ENCODE assay signal across 8 cellular contexts in the genomic region with DNA sequence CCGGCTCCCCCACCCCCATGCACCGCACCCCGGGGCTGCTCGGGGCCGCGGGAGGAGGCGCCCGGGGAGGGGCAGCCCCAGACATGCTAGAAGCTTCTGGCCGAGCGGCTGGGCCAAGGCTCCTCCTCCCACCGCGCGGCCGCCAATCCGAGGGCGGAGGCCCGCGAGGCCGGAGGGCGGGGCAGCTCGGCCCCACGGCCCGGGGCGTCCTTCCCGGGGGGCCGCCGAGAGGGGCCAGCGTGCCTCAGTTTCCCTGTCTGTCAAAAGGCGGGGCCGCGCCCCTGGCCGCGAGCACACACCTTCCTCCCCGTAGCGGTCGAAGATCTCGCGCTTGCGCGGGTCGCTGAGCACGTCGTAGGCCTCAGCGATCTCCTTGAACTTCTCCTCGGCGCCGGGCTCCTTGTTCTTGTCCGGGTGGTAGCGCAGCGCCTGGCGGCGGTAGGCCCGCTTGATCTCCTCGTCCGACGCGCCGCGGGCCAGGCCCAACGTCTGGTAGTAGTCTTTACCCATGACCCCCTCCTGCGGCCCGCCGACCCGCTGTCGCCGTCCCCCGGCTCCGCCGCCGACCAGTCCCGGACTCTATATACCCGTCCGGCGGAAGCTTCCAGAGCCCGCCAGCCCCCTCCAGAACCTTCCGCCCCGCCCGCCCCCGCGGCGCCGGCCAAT. TPM values are rescaled to one million over a fixed set of nuclear protein-coding genes. Genes with fewer than 3 reads are reported as not detected.
A peak's percentile ranks its signal among the peaks of the same experiment; 100 is the strongest.
DNase-seq lines count a peak whose midpoint lies in the region; ATAC-seq and TF ChIP-seq lines count a peak whose summit lies in the region.

Gene DNAJB1, minus strand, starts transcription at position 558 of the 666 bp plus-strand sequence. Its CDS starts 48 bp downstream, at position 510.

- TF ChIP-seq CTCF in CD4-positive, alpha-beta T cell (IDR thresholded peaks at IDR 0.05): no peak
- TF ChIP-seq CTCF in neural crest cell (conservative IDR thresholded peaks at IDR 0.05) (no peak), tibial artery (IDR thresholded peaks at IDR 0.05) (no peak)

- peak in 7 of 10 experiments; percentile 49 to 98 (median 59) for DNase-seq in CD4-positive, alpha-beta T cell
- DNase-seq in OCI-M1 (lab: John Stamatoyannopoulos, UW) (peak; percentile 94), activated gamma-delta T cell treated with Interleukin-2 at 50 U/mL for 16 hours (peak; percentile 54), foreskin melanocyte (peak; percentile 57), neural crest cell (ENCODE audit: low read depth, low spot score) (no peak), tibial artery (peak; percentile 80 to 93)

- peak; percentile 7 for ATAC-seq in CD4-positive, alpha-beta T cell (ENCODE audit: poor library complexity)
- peak; percentile 61 for ATAC-seq in HG03196 (IDR thresholded peaks at IDR 0.05; ENCODE audit: unreplicated experiment)

- POLR2A ChIA-PET in CD4-positive, alpha-beta T cell (lab: Charles Lee): interaction anchor here (0.5 to 9.8 kb wide), 33 partner anchors 10 to 1853 kb away, joined by 3 to 430 read pairs (median 4); partner anchors contain the start of genes ADGRE5, ASF1B, GIPC1 and IL27RA

- H3K4me3 ChIP-seq in tibial artery: peak within 1 kb of the TSS; percentile 90 to 92

- peak within 1 kb of the TSS; percentile 91 for H3K27ac ChIP-seq in CD4-positive, alpha-beta T cell (ENCODE audit: low read depth, low read length)
- peak within 1 kb of the TSS; percentile 98 to 99 for H3K27ac ChIP-seq in tibial artery

- peak; percentile 97 for TF ChIP-seq POLR2A in GM19099 (IDR thresholded peaks at IDR 0.05; ENCODE audit: extremely low read depth, insufficient read length, low read depth)

- no peaks in the 10 kb centered on the region for H3K9me3 ChIP-seq in CD4-positive, alpha-beta T cell (ENCODE audit: control insufficient read depth, low read length)
- no peaks in the 10 kb centered on the region for H3K9me3 ChIP-seq in tibial artery

- peaks cover 61% of the 10 kb centered on the region for H3K36me3 Mint-ChIP-seq in CD4-positive, alpha-beta T cell (ENCODE audit: low read depth)
- H3K36me3 Mint-ChIP-seq in neural crest cell (ENCODE audit: low read depth): peaks cover 25% of the 10 kb centered on the region

- peaks cover 82% of the 10 kb centered on the region for H3K4me1 Mint-ChIP-seq in CD4-positive, alpha-beta T cell (ENCODE audit: low read depth)
- peaks cover 57% of the 10 kb centered on the region for H3K4me1 Mint-ChIP-seq in neural crest cell

- H3K27me3 ChIP-seq in CD4-positive, alpha-beta T cell (ENCODE audit: control insufficient read depth, insufficient read depth, low read length): no peaks in the 10 kb centered on the region
- no peaks in the 10 kb centered on the region for H3K27me3 ChIP-seq in tibial artery

- peaks cover 25 to 40% (median 38%) of the 10 kb centered on the region in 3 donors for H3K36me3 ChIP-seq in tibial artery

- peak within 1 kb of the TSS; percentile 100 for H3K27ac Mint-ChIP-seq in CD4-positive, alpha-beta T cell
- peak within 1 kb of the TSS; percentile 98 for H3K27ac Mint-ChIP-seq in neural crest cell (ENCODE audit: unreplicated experiment)

- no peaks in the 10 kb centered on the region for H3K9me3 Mint-ChIP-seq in CD4-positive, alpha-beta T cell
- H3K9me3 Mint-ChIP-seq in neural crest cell: no peaks in the 10 kb centered on the region

- intact Hi-C loops in CD4-positive, alpha-beta T cell (cut with DNase I, micrococcal nuclease): loop anchor here (1.0 kb wide), 2 partner anchors 11 kb away; partner anchors contain the start of gene TECR (in 2 of the 2)
- intact Hi-C loops in tibial artery (cut with DNase I; ENCODE audit: low total_unique reads): no loop called here

- no peaks in the 10 kb centered on the region for H3K27me3 Mint-ChIP-seq in CD4-positive, alpha-beta T cell
- H3K27me3 Mint-ChIP-seq in neural crest cell (ENCODE audit: low read depth): peaks cover 2% of the 10 kb centered on the region

- H3K4me1 ChIP-seq in tibial artery: peaks cover 0 to 39% (median 28%) of the 10 kb centered on the region in 4 donors

- H3K4me3 Mint-ChIP-seq in CD4-positive, alpha-beta T cell: peak within 1 kb of the TSS; percentile 100
- peak within 1 kb of the TSS; percentile 97 for H3K4me3 Mint-ChIP-seq in neural crest cell

- CTCF ChIA-PET in CD4-positive, alpha-beta T cell (lab: Charles Lee): interaction anchor here (0.5 to 3.5 kb wide), 9 partner anchors 11 to 54 kb away, joined by 3 to 29 read pairs (median 4); partner anchors contain the start of genes GIPC1, NDUFB7 and PTGER1

RNA-seq across cellular contexts. Expression of gene DNAJB1, which starts in this region (rescaled TPM):
- total RNA-seq in CD4-positive, alpha-beta T cell: 100 to 1,000 TPM; 666 to 672 TPM
- 89.4 and 94.2 TPM in 2 replicates for total RNA-seq in neural crest cell
